ENCODE assay signal across 8 cellular contexts in the genomic region with DNA sequence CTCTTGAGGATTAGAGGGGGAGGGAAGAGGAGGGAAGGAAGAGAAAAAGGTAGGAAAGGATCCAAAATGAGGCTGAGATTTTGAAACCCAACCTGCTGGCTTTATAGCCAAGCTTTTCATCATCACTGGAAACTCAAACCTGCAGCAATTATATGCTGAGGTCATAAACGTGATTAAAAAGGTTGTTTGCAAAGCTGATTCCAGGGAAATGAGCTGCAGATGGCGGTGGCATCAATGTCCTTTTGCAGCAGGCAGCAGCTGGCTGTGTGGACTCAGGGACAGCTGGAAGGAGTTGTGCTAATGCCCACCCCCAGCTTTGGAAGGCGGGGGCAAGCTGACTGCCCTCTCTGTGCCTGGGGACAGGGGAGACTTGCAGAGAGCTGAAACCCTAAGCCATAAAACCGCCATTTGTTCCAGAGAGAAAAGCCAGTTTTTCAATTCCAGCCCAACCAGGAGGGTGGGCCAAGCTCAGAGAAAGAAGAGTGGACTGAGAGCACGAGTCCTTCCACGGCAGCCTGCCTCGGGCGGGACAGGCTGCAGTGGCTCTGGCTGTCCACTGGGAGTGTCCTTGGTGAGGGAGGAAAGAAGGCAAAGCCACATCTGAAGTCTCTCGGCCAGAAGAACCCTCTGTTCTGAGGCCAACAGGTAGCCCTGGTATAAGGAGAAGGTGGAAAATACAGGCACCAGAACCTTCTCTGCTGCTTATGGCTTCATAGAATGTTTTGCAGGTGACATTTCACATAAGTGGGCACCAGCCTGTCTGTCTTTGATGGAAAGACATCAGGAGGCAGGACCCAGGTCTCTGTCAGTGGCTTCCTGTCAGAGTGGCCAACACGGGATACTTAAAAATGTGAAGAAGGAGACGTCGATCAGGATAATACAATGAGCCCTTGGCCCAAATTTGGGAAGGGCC.
DNase-seq lines count a peak whose midpoint lies in the region; ATAC-seq, FAIRE-seq and TF ChIP-seq lines count a peak whose summit lies in the region.

No MANE protein-coding gene starts in this region.

- FAIRE-seq in HTR-8/SVneo (lab: Jason Lieb, UNC) = peak; percentile 40

- no peaks in the 10 kb centered on the region for H3K9me3 ChIP-seq in Panc1 (ENCODE audit: control insufficient read depth, insufficient read depth, low read depth, low read length)
- H3K9me3 ChIP-seq in psoas muscle = no peaks in the 10 kb centered on the region

- DNase-seq in ACHN (peak; percentile 64), HTR-8/SVneo (ENCODE audit: insufficient read length, low spot score) (peak; percentile 51), Panc1 (ENCODE audit: low read depth, low spot score) (no peak), fibroblast of mammary gland (ENCODE audit: low read depth) (peak; percentile 16), psoas muscle (peak in 1 of 2 donors; percentile 56), GM13976 (ENCODE audit: low spot score) (no peak)
- no peak for DNase-seq in activated CD4-positive, CD25-positive, alpha-beta regulatory T cell (lab: John Stamatoyannopoulos, UW)

- H3K4me1 ChIP-seq in Panc1 (ENCODE audit: control insufficient read depth, insufficient read depth, low read length) = no peaks in the 10 kb centered on the region
- no peaks in the 10 kb centered on the region for H3K4me1 ChIP-seq in psoas muscle

- no TSS peak for BruUV-seq in Panc1 (replicated peaks; lab: Mats Ljungman, UMichigan)

- H3K27ac ChIP-seq in Panc1 (ENCODE audit: low read length) (no peak overlapping the region), psoas muscle (no peak overlapping the region)

- H3K27me3 ChIP-seq in Panc1 (ENCODE audit: control insufficient read depth, insufficient read depth, low read length) (peaks cover 23% of the 10 kb centered on the region), psoas muscle (ENCODE audit: insufficient read depth in 3 of 3, low read length in 2 of 3) (no peaks in the 10 kb centered on the region)

- 15 to 22% (median 17%) methylated on average over 12 of the region's 12 CpGs for WGBS in psoas muscle, 3 donors

- POLR2A ChIA-PET in Panc1 (lab: Charles Lee) = no interaction called here

- no peak overlapping the region for H3K4me3 ChIP-seq in Panc1 (ENCODE audit: low read depth in 2 of 2, low read length in 2 of 2)
- no peak overlapping the region for H3K4me3 ChIP-seq in fibroblast of mammary gland (ENCODE audit: control insufficient read depth, low read depth, low read length)
- no peak overlapping the region for H3K4me3 ChIP-seq in psoas muscle

- no peaks in the 10 kb centered on the region for H3K36me3 ChIP-seq in Panc1 (ENCODE audit: control insufficient read depth, insufficient read depth, low read length)
- H3K36me3 ChIP-seq in psoas muscle (ENCODE audit: insufficient read depth in 1 of 2, low read depth in 1 of 2) = no peaks in the 10 kb centered on the region

- TF ChIP-seq CTCF in Panc1 (IDR thresholded peaks at IDR 0.05) (peak; percentile 35; the same call in 1 of the 2 replicates), fibroblast of mammary gland (conservative IDR thresholded peaks at IDR 0.05; ENCODE audit: control insufficient read depth, insufficient read depth, low read depth, low read length) (peak; percentile 33), psoas muscle (IDR thresholded peaks at IDR 0.05) (peak; percentile 56), GM13976 (IDR thresholded peaks at IDR 0.05; ENCODE audit: borderline replicate concordance, control extremely low read depth, extremely low read depth, insufficient read depth, missing control alignments) (no peak)

- in situ Hi-C loops in ACHN (cut with HindIII; ENCODE audit: low pct_ligation_motif_present, low pct_unique_long_range_greater_than_20kb, low sequenced_read_pairs) (no loop called here), Panc1 (cut with HindIII; ENCODE audit: low pct_unique_long_range_greater_than_20kb, low sequenced_read_pairs) (no loop called here), GM13976 (cut with MboI; ENCODE audit: low sequenced_read_pairs, unreplicated experiment) (loop anchor here (10.0 to 25.0 kb wide), 2 partner anchors 123 to 390 kb away; no protein-coding TSS in a partner anchor)

- ATAC-seq in Panc1 = peak; percentile 77
- ATAC-seq in psoas muscle = peak; percentile 45 to 81 (median 78)
- no peak for ATAC-seq in GM19324 (IDR thresholded peaks at IDR 0.05; ENCODE audit: low FRiP score, unreplicated experiment)

- CTCF ChIA-PET in Panc1 (lab: Charles Lee) = interaction anchor here (0.5 to 1.7 kb wide), 4 partner anchors 16 to 1138 kb away, joined by 4 to 7 read pairs (median 6); no protein-coding TSS in a partner anchor

- intact Hi-C loops in Panc1 (cut with micrococcal nuclease; ENCODE audit: unreplicated experiment) (loop anchor here (5.0 kb wide), 1 partner anchor 118 kb away; no protein-coding TSS in a partner anchor), psoas muscle (cut with DNase I) (loop anchor here in 1 of 2 donors (5.0 kb wide), 1 partner anchor 118 kb away; no protein-coding TSS in a partner anchor)

Comparison
In these comparisons a context has a peak if more than half of its experiments do, and no peak if none do; other contexts are left out.
1. DNase-seq: peak in ACHN (single experiment), HTR-8/SVneo (single experiment) and fibroblast of mammary gland (single experiment); none in Panc1 (single experiment), GM13976 (single experiment) and activated CD4-positive, CD25-positive, alpha-beta regulatory T cell (0 of 4).